Comparison of ENCODE assay signal across 1 cellular context in the genomic region with DNA sequence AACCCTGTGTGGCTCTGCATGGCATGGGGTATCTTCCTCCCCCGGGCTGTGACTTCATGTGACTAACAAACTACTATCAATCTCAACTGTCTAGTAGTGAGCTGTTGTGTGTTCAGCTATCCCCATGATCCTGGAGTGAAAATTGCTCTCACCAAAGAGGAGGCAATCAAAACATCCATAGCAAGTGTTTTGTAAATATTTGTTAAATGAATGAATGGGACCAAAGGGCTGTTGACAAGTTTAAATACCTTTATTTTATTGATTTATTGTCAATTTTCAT.
TF ChIP-seq lines count a peak whose summit lies in the region.

No MANE protein-coding gene starts in this region.

TF ChIP-seq in HCT116, 20 proteins besides CTCF, POLR2A, EP300 and RAD21 (continued from another document):
- no peak for TF ChIP-seq ELF1 (IDR thresholded peaks at IDR 0.05; ENCODE audit: borderline replicate concordance, low read depth)
